Comparison of ENCODE assay signal across 17 cellular contexts in the genomic region with DNA sequence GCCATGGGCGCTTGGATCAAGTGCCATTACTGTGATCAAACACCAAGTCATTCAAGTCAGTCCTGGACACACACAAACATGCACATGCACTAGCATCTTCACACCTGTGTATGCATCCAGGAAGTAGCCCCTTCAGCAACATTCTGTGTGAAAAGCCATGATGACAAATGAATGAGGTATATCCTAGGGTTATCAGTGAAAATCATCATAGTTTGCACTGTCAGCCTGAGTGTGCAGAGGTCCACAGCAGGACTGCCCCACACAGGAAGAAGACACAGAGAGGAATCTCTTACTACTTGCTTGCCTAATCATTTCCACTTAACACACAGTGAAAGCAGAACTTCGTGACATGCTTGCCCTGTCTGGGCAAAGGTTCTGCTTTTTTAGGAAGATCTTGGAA.
DNase-seq lines count a peak whose midpoint lies in the region; ATAC-seq and TF ChIP-seq lines count a peak whose summit lies in the region.
"Had no signal": no experiment of that assay in that cellular context is flagged by ENCODE, and none has a peak within 500 bp of the region (broad histone marks: within the 10 kb centered on the region; RNA-seq: fewer than 3 reads in every experiment).

No MANE protein-coding gene starts in this region.

- no peaks in the 10 kb centered on the region for H3K36me3 ChIP-seq in BLaER1 treated with 17β-estradiol and CSF1 and Interleukin-3, amounts not matched to agents 10 nM and 100 nM
- H3K36me3 ChIP-seq in PC-9 (ENCODE audit: low read depth): no peaks in the 10 kb centered on the region

- peak overlapping the region in 9 of 11 experiments; percentile 58 to 90 (median 84); a peak in 19 of 22 replicates for H3K4me2 ChIP-seq in BLaER1 treated with 17β-estradiol and CSF1 and Interleukin-3, amounts not matched to agents 10 nM and 100 nM
- H3K4me2 ChIP-seq in PC-9: no peak overlapping the region

- BruUV-seq in PC-9 (replicated peaks; lab: Mats Ljungman, UMichigan): no TSS peak

- H3K9me3 Mint-ChIP-seq in activated CD8-positive, alpha-beta T cell treated with anti-CD3 and anti-CD28 coated beads for 36 hours: no peaks in the 10 kb centered on the region
- H3K9me3 Mint-ChIP-seq in memory B cell: no peaks in the 10 kb centered on the region
- H3K9me3 Mint-ChIP-seq: activated T-helper 2 cell treated with anti-CD3 and anti-CD28 coated beads, Interferon-gamma antibody, Interleukin-2, Interleukin-4, amounts not matched to agents 10 μg/mL and 5 μg/mL and 100 μg/mL, durations not matched to agents 14 hours and 24 hours and 36 hours; brain; nephron; WTC11 had no signal

- H3K4me3 Mint-ChIP-seq in activated CD8-positive, alpha-beta T cell treated with anti-CD3 and anti-CD28 coated beads for 36 hours: no peak overlapping the region
- H3K4me3 Mint-ChIP-seq in memory B cell: no peak overlapping the region
- H3K4me3 Mint-ChIP-seq: brain, nephron, WTC11 had no signal

- peaks cover 28% of the 10 kb centered on the region for H3K4me1 Mint-ChIP-seq in activated CD8-positive, alpha-beta T cell treated with anti-CD3 and anti-CD28 coated beads for 36 hours (ENCODE audit: low read depth)
- peaks cover 19% of the 10 kb centered on the region for H3K4me1 Mint-ChIP-seq in memory B cell
- H3K4me1 Mint-ChIP-seq: brain had no signal

- H3K4me1 ChIP-seq in BLaER1 treated with 17β-estradiol and CSF1 and Interleukin-3, amounts not matched to agents 10 nM and 100 nM: peaks cover 50 to 95% (median 75%) of the 10 kb centered on the region in 10 experiments
- H3K4me1 ChIP-seq in PC-9 (replicated peaks; ENCODE audit: insufficient read depth): no peaks in the 10 kb centered on the region

- H3K4me3 ChIP-seq in BLaER1 treated with 17β-estradiol and CSF1 and Interleukin-3, amounts not matched to agents 10 nM and 100 nM: 0 out of 20 replicates have a peak overlapping the region, but pooled peaks of 1 of the 10 experiments have one; percentile 8
- H3K4me3 ChIP-seq in HL-60 (replicated peaks; ENCODE audit: insufficient read depth, low read length) (no peak overlapping the region), PC-9 (no peak overlapping the region)

- H3K27ac ChIP-seq in BLaER1 treated with 17β-estradiol and CSF1 and Interleukin-3, amounts not matched to agents 10 nM and 100 nM: peak overlapping the region in 10 of 11 experiments; percentile 28 to 91 (median 76); a peak in 17 of 22 replicates
- H3K27ac ChIP-seq in HL-60 (replicated peaks) (peak overlapping the region; percentile 57), PC-9 (no peak overlapping the region)

- H3F3A ChIP-seq in PC-9 (ENCODE audit: insufficient read depth, low read depth): no peaks in the 10 kb centered on the region

- DNase-seq in HL-60 (ENCODE audit: low read depth in 1 of 2, low spot score in 1 of 2) (peak; percentile 70 to 73), memory B cell (ENCODE audit: low spot score in 2 of 2) (no peak), PC-9 (no peak), RPMI8226 (no peak), AG20443 (ENCODE audit: low spot score) (no peak)
- DNase-seq in activated CD8-positive, alpha-beta T cell treated with anti-CD3 and anti-CD28 coated beads for 36 hours: no peak
- DNase-seq: C1 segment of cervical spinal cord, EL, kidney, NCI-H2029 treated with DMSO at 0.1 percent for 48 hours, NCI-H774 had no signal

- H3K36me3 Mint-ChIP-seq in activated CD8-positive, alpha-beta T cell treated with anti-CD3 and anti-CD28 coated beads for 36 hours (ENCODE audit: low read depth): no peaks in the 10 kb centered on the region
- no peaks in the 10 kb centered on the region for H3K36me3 Mint-ChIP-seq in memory B cell
- H3K36me3 Mint-ChIP-seq: brain, WTC11 had no signal

- no peaks in the 10 kb centered on the region for H4K20me1 ChIP-seq in BLaER1 treated with 17β-estradiol and CSF1 and Interleukin-3, amounts not matched to agents 10 nM and 100 nM
- H4K20me1 ChIP-seq in PC-9 (ENCODE audit: insufficient read depth): no peaks in the 10 kb centered on the region

- H3K27me3 ChIP-seq in BLaER1 treated with 17β-estradiol and CSF1 and Interleukin-3, amounts not matched to agents 10 nM and 100 nM: no peaks in the 10 kb centered on the region
- H3K27me3 ChIP-seq in HL-60 (ENCODE audit: insufficient read depth, poor library complexity, severe bottlenecking): no peaks in the 10 kb centered on the region
- H3K27me3 ChIP-seq in PC-9 (ENCODE audit: insufficient read depth, low read depth): no peaks in the 10 kb centered on the region

- POLR2A ChIA-PET in activated CD8-positive, alpha-beta T cell treated with anti-CD3 and anti-CD28 coated beads for 36 hours (lab: Charles Lee): interaction anchor here (0.6 to 1.3 kb wide), 4 partner anchors 11 to 196 kb away, joined by 3 to 4 read pairs (median 3); a partner anchor contains a TSS
- POLR2A ChIA-PET in PC-9 (lab: Charles Lee; ENCODE audit: unreplicated experiment): no interaction called here

- H3K9ac ChIP-seq in BLaER1 treated with 17β-estradiol and CSF1 and Interleukin-3, amounts not matched to agents 10 nM and 100 nM: peak overlapping the region in 8 of 11 experiments; percentile 32 to 76 (median 68); a peak in 13 of 22 replicates

- CTCF ChIA-PET in activated CD8-positive, alpha-beta T cell treated with anti-CD3 and anti-CD28 coated beads for 36 hours (lab: Charles Lee): interaction anchor here (1.1 to 2.4 kb wide), 4 partner anchors 10 to 197 kb away, joined by 4 to 9 read pairs (median 8); a partner anchor contains a TSS
- CTCF ChIA-PET in PC-9 (lab: Charles Lee): no interaction called here

- no peak overlapping the region for H3K27ac Mint-ChIP-seq in activated CD8-positive, alpha-beta T cell treated with anti-CD3 and anti-CD28 coated beads for 36 hours
- no peak overlapping the region for H3K27ac Mint-ChIP-seq in memory B cell
- H3K27ac Mint-ChIP-seq: activated T-helper 2 cell treated with anti-CD3 and anti-CD28 coated beads, Interferon-gamma antibody, Interleukin-2, Interleukin-4, amounts not matched to agents 10 μg/mL and 5 μg/mL and 100 μg/mL, durations not matched to agents 14 hours and 24 hours and 36 hours; brain; nephron; WTC11 had no signal

- intact Hi-C loops in activated CD8-positive, alpha-beta T cell treated with anti-CD3 and anti-CD28 coated beads for 36 hours (cut with micrococcal nuclease): no loop called here
- intact Hi-C loops in PC-9 (cut with micrococcal nuclease; ENCODE audit: unreplicated experiment): no loop called here

- TF ChIP-seq CTCF in HL-60 (IDR thresholded peaks at IDR 0.05; ENCODE audit: insufficient read depth, low read length): no peak
- no peak for TF ChIP-seq CTCF in activated CD8-positive, alpha-beta T cell treated with anti-CD3 and anti-CD28 coated beads for 36 hours (IDR thresholded peaks at IDR 0.05)
- no peak for TF ChIP-seq CTCF in PC-9 (conservative IDR thresholded peaks at IDR 0.05)

- no peaks in the 10 kb centered on the region for H3K27me3 Mint-ChIP-seq in activated CD8-positive, alpha-beta T cell treated with anti-CD3 and anti-CD28 coated beads for 36 hours
- no peaks in the 10 kb centered on the region for H3K27me3 Mint-ChIP-seq in memory B cell

- ATAC-seq in activated CD8-positive, alpha-beta T cell treated with anti-CD3 and anti-CD28 coated beads for 36 hours: peak; percentile 73
- ATAC-seq in memory B cell (ENCODE audit: low read depth) (peak; percentile 47), HG02938 (IDR thresholded peaks at IDR 0.05; ENCODE audit: unreplicated experiment) (no peak)
- ATAC-seq: WTC11 had no signal

- no peaks in the 10 kb centered on the region for H3K9me3 ChIP-seq in BLaER1 treated with 17β-estradiol and CSF1 and Interleukin-3, amounts not matched to agents 10 nM and 100 nM (replicated peaks in 1 of 11)
- no peaks in the 10 kb centered on the region for H3K9me3 ChIP-seq in PC-9 (ENCODE audit: insufficient read depth, low read depth)

- H3K79me2 ChIP-seq in PC-9 (ENCODE audit: low read depth): no peaks in the 10 kb centered on the region

- no peak overlapping the region for H2AFZ ChIP-seq in PC-9

- H3K9me2 ChIP-seq in PC-9 (ENCODE audit: insufficient read depth): no peaks in the 10 kb centered on the region

Comparison
In these comparisons a context has a peak if more than half of its experiments do, and no peak if none do; other contexts are left out.
1. DNase-seq: peak in HL-60 (2 of 2); none in activated CD8-positive, alpha-beta T cell treated with anti-CD3 and anti-CD28 coated beads for 36 hours (single experiment), memory B cell (0 of 2), PC-9 (0 of 2), RPMI8226 (single experiment) and AG20443 (single experiment).